Comparison of ENCODE assay signal across 31 cellular contexts in genomic region chr14:104561661-104562495, GRCh38. TPM values are rescaled to one million over a fixed set of nuclear protein-coding genes. Genes with fewer than 3 reads are reported as not detected.
"Had no signal": no experiment of that assay in that cellular context is flagged by ENCODE, and none has a peak within 500 bp of the region (broad histone marks: within the 10 kb centered on the region; RNA-seq: fewer than 3 reads in every experiment).

No MANE protein-coding gene starts in this region.

- H3K9me3 ChIP-seq: thoracic aorta, upper lobe of left lung had no signal

- H3K4me2 ChIP-seq: hepatocyte, smooth muscle cell had no signal

- H3K36me3 ChIP-seq: brain microvascular endothelial cell, thoracic aorta, upper lobe of left lung had no signal

- ATAC-seq: activated CD4-positive, CD25-positive, alpha-beta regulatory T cell treated with anti-CD3 and anti-CD28 coated beads, Interleukin-2, amount 50 U/mL, for 24 hours; activated CD8-positive, alpha-beta memory T cell treated with anti-CD3 and anti-CD28 coated beads, Interleukin-2, amount 10 ng/mL, durations not matched to agents 7 days and 5 days; activated CD8-positive, alpha-beta T cell treated with anti-CD3 and anti-CD28 coated beads for 36 hours; effector memory CD8-positive, alpha-beta T cell; esophagus mucosa; sciatic nerve; SK-N-SH treated with all-trans-retinoic acid at 6 μM for 48 hours had no signal

- DNase-seq: activated CD4-positive, alpha-beta T cell treated with anti-CD3 and anti-CD28 coated beads, Interleukin-2, amount 10 ng/mL, durations not matched to agents 24 days and 14 days; activated CD8-positive, alpha-beta memory T cell treated with anti-CD3 and anti-CD28 coated beads, Interleukin-2, amount 10 ng/mL, durations not matched to agents 7 days and 5 days; activated CD8-positive, alpha-beta T cell treated with anti-CD3 and anti-CD28 coated beads for 36 hours; activated gamma-delta T cell; activated naive CD4-positive, alpha-beta T cell treated with anti-CD3 and anti-CD28 coated beads, Interleukin-2, amount 50 U/mL, for 16 hours; activated T-cell treated with anti-CD3 and anti-CD28 coated beads for 4 hours; brain microvascular endothelial cell; central memory CD4-positive, alpha-beta T cell; effector memory CD8-positive, alpha-beta T cell; foreskin melanocyte; mesenchymal stem cell; stimulated activated CD4-positive, alpha-beta T cell treated with anti-CD3 and anti-CD28 coated beads, Interleukin-2, amount 100 ng/mL, for 48 hours; stimulated activated naive CD4-positive, alpha-beta T cell treated with Interleukin-2 at 50 U/mL for 16 hours had no signal

- H3K27ac ChIP-seq: brain microvascular endothelial cell, hepatocyte, thoracic aorta, upper lobe of left lung had no signal

- H3K4me3 ChIP-seq: hepatocyte, smooth muscle cell, thoracic aorta, upper lobe of left lung had no signal

- H3K27me3 ChIP-seq: brain microvascular endothelial cell had no signal

- H2AFZ ChIP-seq: hepatocyte had no signal

RNA-seq across cellular contexts. Expression of gene C14orf180, which starts 17.7 kb away (rescaled TPM):
- total RNA-seq: activated CD4-positive, alpha-beta T cell treated with anti-CD3 and anti-CD28 coated beads, Interleukin-2, amount 10 ng/mL, durations not matched to agents 24 days and 14 days; activated CD8-positive, alpha-beta memory T cell treated with anti-CD3 and anti-CD28 coated beads, Interleukin-2, amount 10 ng/mL, durations not matched to agents 7 days and 5 days; activated CD8-positive, alpha-beta T cell treated with anti-CD3 and anti-CD28 coated beads for 36 hours; dermis microvascular lymphatic vessel endothelial cell; endothelial cell of umbilical vein; esophagus mucosa; mononuclear cell; pulmonary artery endothelial cell; T-helper 2 cell treated with Interferon-gamma antibody and Interleukin-4, amounts not matched to agents 100 ng/mL and 5 ng/mL, for 36 hours; upper lobe of left lung had no signal
- polyA plus RNA-seq: endothelial cell of umbilical vein, neural cell had no signal

RNA-seq across cellular contexts. Expression of gene TMEM179, which starts 42.7 kb away (rescaled TPM):
- total RNA-seq: activated CD8-positive, alpha-beta memory T cell treated with anti-CD3 and anti-CD28 coated beads, Interleukin-2, amount 10 ng/mL, durations not matched to agents 7 days and 5 days; activated CD8-positive, alpha-beta T cell treated with anti-CD3 and anti-CD28 coated beads for 36 hours; aorta; endothelial cell of umbilical vein; esophagus mucosa; lower leg skin; mononuclear cell; myocyte; omental fat pad; thoracic aorta; upper lobe of left lung had no signal
- polyA plus RNA-seq: aorta had no signal
